11 cellular contexts compared by ENCODE assay signal in the genomic region with DNA sequence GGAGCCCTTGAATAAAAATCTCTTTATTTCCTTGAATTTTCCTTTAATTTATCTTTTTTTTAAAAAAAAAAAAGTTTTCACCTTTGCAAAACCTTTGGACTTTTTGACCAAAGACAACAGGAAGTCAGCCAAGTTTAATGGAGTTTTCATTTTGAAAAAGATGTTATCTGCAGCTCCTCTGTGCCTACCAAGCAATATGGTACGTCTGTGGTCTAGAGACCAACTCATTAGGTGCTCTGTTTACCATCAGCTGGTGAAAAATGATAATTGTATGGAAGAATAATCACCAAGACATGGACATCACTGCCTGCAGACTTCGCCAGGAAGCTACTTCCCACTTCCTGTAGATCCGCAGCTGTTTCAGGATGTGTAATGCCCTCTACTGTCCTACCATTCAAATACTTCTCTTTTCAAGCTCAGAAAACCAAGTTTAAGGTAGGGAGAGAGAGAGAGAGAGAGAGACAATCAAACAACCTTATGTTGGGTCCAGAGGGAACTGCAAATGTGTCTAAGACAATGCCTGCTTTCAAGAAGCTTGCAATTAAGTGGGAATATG. TPM values are rescaled to one million over a fixed set of nuclear protein-coding genes. Genes with fewer than 3 reads are reported as not detected.
DNase-seq lines count a peak whose midpoint lies in the region; ATAC-seq, FAIRE-seq and TF ChIP-seq lines count a peak whose summit lies in the region.
"Had no signal": no experiment of that assay in that cellular context is flagged by ENCODE, and none has a peak within 500 bp of the region (broad histone marks: within the 10 kb centered on the region; RNA-seq: fewer than 3 reads in every experiment).

No MANE protein-coding gene starts in this region.

- H2AFZ ChIP-seq in astrocyte (ENCODE audit: low read depth, low read length): no peak overlapping the region

- H3K27me3 ChIP-seq in astrocyte (ENCODE audit: insufficient read depth, low read length): no peaks in the 10 kb centered on the region

- peaks cover 47% of the 10 kb centered on the region for H3K27me3 Mint-ChIP-seq in T-helper 2 cell treated with Interferon-gamma antibody and Interleukin-4, amounts not matched to agents 5 μg/mL and 100 μg/mL, for 36 hours (ENCODE audit: low read depth)
- H3K27me3 Mint-ChIP-seq in astrocyte (ENCODE audit: low read depth, unreplicated experiment) (peaks cover 54% of the 10 kb centered on the region), osteocyte (ENCODE audit: unreplicated experiment) (no peaks in the 10 kb centered on the region)
- H3K27me3 Mint-ChIP-seq in stimulated activated memory B cell treated with anti-CD40 and anti-IgM and Interleukin-4, amounts not matched to agents 10 μg/mL and 1 μg/mL and 100 μg/mL, for 72 hours: peaks cover 18% of the 10 kb centered on the region

- H3K4me3 ChIP-seq in NB4 (ENCODE audit: low read depth, low read length) (no peak overlapping the region), astrocyte (ENCODE audit: insufficient read depth, low read depth, low read length) (no peak overlapping the region)
- H3K4me3 ChIP-seq: smooth muscle cell had no signal

- no peaks in the 10 kb centered on the region for H3K9me3 Mint-ChIP-seq in T-helper 2 cell treated with Interferon-gamma antibody and Interleukin-4, amounts not matched to agents 5 μg/mL and 100 μg/mL, for 36 hours
- H3K9me3 Mint-ChIP-seq in astrocyte (ENCODE audit: unreplicated experiment) (peaks cover 14% of the 10 kb centered on the region), osteocyte (ENCODE audit: unreplicated experiment) (no peaks in the 10 kb centered on the region)
- peaks cover 12% of the 10 kb centered on the region for H3K9me3 Mint-ChIP-seq in stimulated activated memory B cell treated with anti-CD40 and anti-IgM and Interleukin-4, amounts not matched to agents 10 μg/mL and 1 μg/mL and 100 μg/mL, for 72 hours

- no peaks in the 10 kb centered on the region for H3K4me1 ChIP-seq in astrocyte (ENCODE audit: insufficient read depth, low read length)

- no peak for DNase-seq in T-helper 2 cell treated with Interferon-gamma antibody and Interleukin-4, amounts not matched to agents 5 μg/mL and 100 μg/mL, for 36 hours (ENCODE audit: low spot score)
- no peak for DNase-seq in T-helper 2 cell
- peak; percentile 54 for DNase-seq in NB4 (ENCODE audit: low read depth)
- peak; percentile 39 for DNase-seq in astrocyte (ENCODE audit: low read depth)
- DNase-seq in osteocyte (ENCODE audit: extremely low spot score, unreplicated experiment): no peak
- no peak for DNase-seq in NCI-H1436 (lab: John Stamatoyannopoulos, UW)
- DNase-seq: stimulated activated naive CD4-positive, alpha-beta T cell had no signal

- peaks cover 15% of the 10 kb centered on the region for H3K4me1 Mint-ChIP-seq in T-helper 2 cell treated with Interferon-gamma antibody and Interleukin-4, amounts not matched to agents 5 μg/mL and 100 μg/mL, for 36 hours (ENCODE audit: low read depth)
- peaks cover 4% of the 10 kb centered on the region for H3K4me1 Mint-ChIP-seq in astrocyte (ENCODE audit: low read depth, unreplicated experiment)
- H3K4me1 Mint-ChIP-seq in osteocyte (ENCODE audit: unreplicated experiment): peaks cover 5% of the 10 kb centered on the region
- no peaks in the 10 kb centered on the region for H3K4me1 Mint-ChIP-seq in stimulated activated memory B cell treated with anti-CD40 and anti-IgM and Interleukin-4, amounts not matched to agents 10 μg/mL and 1 μg/mL and 100 μg/mL, for 72 hours

- TF ChIP-seq POLR2A in NB4 (IDR thresholded peaks at IDR 0.05; ENCODE audit: extremely low read depth, insufficient read length): no peak

- no peaks in the 10 kb centered on the region for H3K9me3 ChIP-seq in astrocyte (ENCODE audit: insufficient read depth, low read depth, low read length)

- H3K4me2 ChIP-seq in astrocyte (ENCODE audit: low read length): no peak overlapping the region
- H3K4me2 ChIP-seq: smooth muscle cell had no signal

- FAIRE-seq in astrocyte (lab: Jason Lieb, UNC): no peak
- FAIRE-seq: colon had no signal

- H3K36me3 ChIP-seq in astrocyte (ENCODE audit: insufficient read depth, low read length): no peaks in the 10 kb centered on the region

- H3K27ac Mint-ChIP-seq in T-helper 2 cell treated with Interferon-gamma antibody and Interleukin-4, amounts not matched to agents 5 μg/mL and 100 μg/mL, for 36 hours: no peak overlapping the region
- H3K27ac Mint-ChIP-seq in astrocyte (ENCODE audit: unreplicated experiment): no peak overlapping the region
- no peak overlapping the region for H3K27ac Mint-ChIP-seq in osteocyte (ENCODE audit: unreplicated experiment)
- H3K27ac Mint-ChIP-seq in stimulated activated memory B cell treated with anti-CD40 and anti-IgM and Interleukin-4, amounts not matched to agents 10 μg/mL and 1 μg/mL and 100 μg/mL, for 72 hours: no peak overlapping the region

- no peaks in the 10 kb centered on the region for H3K79me2 ChIP-seq in astrocyte (ENCODE audit: insufficient read depth, low read length)

- H3K27ac ChIP-seq in astrocyte (ENCODE audit: low read depth, low read length): no peak overlapping the region

- H3K36me3 Mint-ChIP-seq in T-helper 2 cell treated with Interferon-gamma antibody and Interleukin-4, amounts not matched to agents 5 μg/mL and 100 μg/mL, for 36 hours (ENCODE audit: low read depth): peaks cover 8% of the 10 kb centered on the region
- H3K36me3 Mint-ChIP-seq in astrocyte (ENCODE audit: low read depth, unreplicated experiment): peaks cover 4% of the 10 kb centered on the region
- peaks cover 21% of the 10 kb centered on the region for H3K36me3 Mint-ChIP-seq in osteocyte (ENCODE audit: unreplicated experiment)
- H3K36me3 Mint-ChIP-seq in stimulated activated memory B cell treated with anti-CD40 and anti-IgM and Interleukin-4, amounts not matched to agents 10 μg/mL and 1 μg/mL and 100 μg/mL, for 72 hours: no peaks in the 10 kb centered on the region

- peak overlapping the region; percentile 12 for H3K4me3 Mint-ChIP-seq in T-helper 2 cell treated with Interferon-gamma antibody and Interleukin-4, amounts not matched to agents 5 μg/mL and 100 μg/mL, for 36 hours
- H3K4me3 Mint-ChIP-seq in astrocyte (ENCODE audit: unreplicated experiment): no peak overlapping the region
- no peak overlapping the region for H3K4me3 Mint-ChIP-seq in osteocyte (ENCODE audit: unreplicated experiment)
- H3K4me3 Mint-ChIP-seq in stimulated activated memory B cell treated with anti-CD40 and anti-IgM and Interleukin-4, amounts not matched to agents 10 μg/mL and 1 μg/mL and 100 μg/mL, for 72 hours: no peak overlapping the region

- H4K20me1 ChIP-seq in astrocyte (ENCODE audit: insufficient read depth, low read length): no peaks in the 10 kb centered on the region

- peak; percentile 29 for TF ChIP-seq CTCF in NB4 (IDR thresholded peaks at IDR 0.05; ENCODE audit: low read depth, low read length)
- no peak for TF ChIP-seq CTCF in astrocyte (IDR thresholded peaks at IDR 0.05; ENCODE audit: insufficient read depth, low read depth, low read length)
- peak; percentile 43 for TF ChIP-seq CTCF in osteocyte (IDR thresholded peaks at IDR 0.05)

- no peak for ATAC-seq in stimulated activated memory B cell treated with anti-CD40 and anti-IgM and Interleukin-4, amounts not matched to agents 10 μg/mL and 1 μg/mL and 100 μg/mL, for 72 hours
- ATAC-seq in GM19397 (IDR thresholded peaks at IDR 0.05; ENCODE audit: unreplicated experiment): no peak

- H3K9ac ChIP-seq in astrocyte (ENCODE audit: low read length): no peak overlapping the region

RNA-seq across cellular contexts. Expression of a gene that starts 18.7 kb away (rescaled TPM):
- total RNA-seq in astrocyte (3.3 and 4.3 TPM in 2 replicates), osteocyte (56.2 and 59.0 TPM in 2 replicates)

Comparison
In these comparisons a context has a peak if more than half of its experiments do, and no peak if none do; other contexts are left out.
1. DNase-seq: peak in NB4 (single experiment) and astrocyte (single experiment); none in T-helper 2 cell treated with Interferon-gamma antibody and Interleukin-4, amounts not matched to agents 5 μg/mL and 100 μg/mL, for 36 hours (single experiment), T-helper 2 cell (0 of 5), osteocyte (single experiment) and NCI-H1436 (single experiment).
2. RNA of a gene that starts 18.7 kb away (total RNA-seq): 56.2 to 59.0 TPM in osteocyte; 3.3 to 4.3 TPM in astrocyte; every median in the first group is over 10 times any median in the second.